ENCODE assay signal across 18 cellular contexts in the genomic region with DNA sequence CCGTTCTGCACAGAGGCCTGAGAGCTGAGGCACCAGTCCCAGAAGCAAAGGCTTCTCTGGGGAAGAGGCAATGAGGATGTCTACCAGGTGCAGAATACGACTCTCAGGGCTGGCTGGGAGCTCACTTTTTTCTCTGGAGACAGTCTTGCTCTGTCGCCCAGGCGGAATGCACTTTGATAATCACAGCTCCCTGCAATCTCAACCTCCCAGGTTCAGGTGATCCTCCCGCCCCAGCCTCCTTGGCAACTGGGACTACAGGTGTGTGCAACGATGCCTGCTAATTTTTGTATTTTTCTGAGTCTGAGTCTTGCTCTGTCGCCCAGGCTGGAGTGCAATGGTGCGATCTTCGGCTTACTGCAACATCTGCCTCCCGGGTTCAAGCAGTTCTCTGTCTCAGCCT. TPM values are rescaled to one million over a fixed set of nuclear protein-coding genes. Genes with fewer than 3 reads are reported as not detected.
DNase-seq lines count a peak whose midpoint lies in the region; ATAC-seq, FAIRE-seq and TF ChIP-seq lines count a peak whose summit lies in the region.
"Had no signal": no experiment of that assay in that cellular context is flagged by ENCODE, and none has a peak within 500 bp of the region (broad histone marks: within the 10 kb centered on the region; RNA-seq: fewer than 3 reads in every experiment).

No MANE protein-coding gene starts in this region.

- no peaks in the 10 kb centered on the region for H3K9me2 ChIP-seq in Karpas-422 (replicated peaks; ENCODE audit: insufficient read depth, low read length)

- H3K4me3 ChIP-seq in Karpas-422 (ENCODE audit: low read length) (no peak overlapping the region), endothelial cell of umbilical vein (replicated peaks in 1 of 3; ENCODE audit: insufficient read depth in 1 of 3, low read depth in 1 of 3, low read length in 3 of 3) (no peak overlapping the region)

- dilution Hi-C loops in endothelial cell of umbilical vein (cut with MboI; ENCODE audit: extremely low pct_ligation_motif_present, low sequenced_read_pairs): no loop called here

- H4K20me1 ChIP-seq in Karpas-422 (ENCODE audit: insufficient read depth, low read depth, low read length): peaks cover 59% of the 10 kb centered on the region
- no peaks in the 10 kb centered on the region for H4K20me1 ChIP-seq in endothelial cell of umbilical vein (replicated peaks; ENCODE audit: control insufficient read depth, extremely low read depth, insufficient read depth, low read length)

- H3K27ac ChIP-seq in Karpas-422 (ENCODE audit: low read length) (no peak overlapping the region), endothelial cell of umbilical vein (ENCODE audit: insufficient read depth, low read depth, low read length) (no peak overlapping the region)

- no TSS peak for BruUV-seq in endothelial cell of umbilical vein (replicated peaks; lab: Mats Ljungman, UMichigan)

- peaks cover 33% of the 10 kb centered on the region for H3K79me2 ChIP-seq in Karpas-422 (ENCODE audit: low read length)
- peaks cover 12% of the 10 kb centered on the region for H3K79me2 ChIP-seq in endothelial cell of umbilical vein (ENCODE audit: control insufficient read depth, insufficient read depth, low read length)

- H3K27me3 ChIP-seq in Karpas-422 (ENCODE audit: low read length) (no peaks in the 10 kb centered on the region), endothelial cell of umbilical vein (ENCODE audit: control insufficient read depth in 2 of 2, insufficient read depth in 2 of 2, low read length in 2 of 2) (no peaks in the 10 kb centered on the region)

- peaks cover 3% of the 10 kb centered on the region; the same call in 1 of the 2 replicates for H3K4me1 ChIP-seq in Karpas-422 (ENCODE audit: low read length)
- H3K4me1 ChIP-seq in endothelial cell of umbilical vein (ENCODE audit: control insufficient read depth, extremely low read depth, insufficient read depth, low read length): no peaks in the 10 kb centered on the region

- POLR2A ChIA-PET in endothelial cell of umbilical vein (lab: Charles Lee): no interaction called here

- no peak overlapping the region for H3K9ac ChIP-seq in Karpas-422 (ENCODE audit: low read length)
- no peak overlapping the region for H3K9ac ChIP-seq in endothelial cell of umbilical vein (replicated peaks; ENCODE audit: extremely low read depth, insufficient read depth, low read length)

- ATAC-seq in HG03469 (IDR thresholded peaks at IDR 0.05; ENCODE audit: unreplicated experiment) (no peak), GM21723 (IDR thresholded peaks at IDR 0.05; ENCODE audit: unreplicated experiment) (no peak)
- ATAC-seq: HepG2 had no signal

- H3K4me2 ChIP-seq in Karpas-422 (ENCODE audit: low read depth, low read length, poor library complexity, severe bottlenecking) (no peak overlapping the region), endothelial cell of umbilical vein (ENCODE audit: insufficient read depth, low read length) (no peak overlapping the region)

- no peak for TF ChIP-seq POLR2A in endothelial cell of umbilical vein (IDR thresholded peaks at IDR 0.05; ENCODE audit: low read depth, low read length)

- FAIRE-seq in endothelial cell of umbilical vein (lab: Jason Lieb, UNC) (peak; percentile 68), frontal cortex (lab: Jason Lieb, UNC) (no peak)
- FAIRE-seq: GM12891, HepG2 had no signal

- H3K9me1 ChIP-seq in endothelial cell of umbilical vein (replicated peaks; ENCODE audit: control insufficient read depth, extremely low read depth, insufficient read depth, low read length): no peaks in the 10 kb centered on the region

- CTCF ChIA-PET in endothelial cell of umbilical vein (lab: Charles Lee): no interaction called here

- H2AFZ ChIP-seq in Karpas-422 (ENCODE audit: low read length) (no peak overlapping the region), endothelial cell of umbilical vein (ENCODE audit: low read depth, low read length) (no peak overlapping the region)

- H3K9me3 ChIP-seq in Karpas-422 (ENCODE audit: low read length) (no peaks in the 10 kb centered on the region), endothelial cell of umbilical vein (replicated peaks; ENCODE audit: control insufficient read depth, insufficient read depth, low read length) (no peaks in the 10 kb centered on the region)

- TF ChIP-seq CTCF in endothelial cell of umbilical vein (IDR thresholded peaks at IDR 0.05; ENCODE audit: extremely low read depth in 1 of 2, insufficient read depth in 1 of 2, low read depth in 1 of 2, low read length in 2 of 2): no peak

- H3K36me3 ChIP-seq in Karpas-422 (ENCODE audit: insufficient read depth, low read length): peaks cover 30% of the 10 kb centered on the region
- H3K36me3 ChIP-seq in endothelial cell of umbilical vein (ENCODE audit: control insufficient read depth in 2 of 2, extremely low read depth in 1 of 2, insufficient read depth in 2 of 2, low read length in 2 of 2): peaks cover 2 to 42% of the 10 kb centered on the region in 2 experiments

- intact Hi-C loops in endothelial cell of umbilical vein (cut with micrococcal nuclease): no loop called here

- DNase-seq in DMS79 (lab: John Stamatoyannopoulos, UW): peak; percentile 32
- peak; percentile 51 for DNase-seq in Karpas-422
- DNase-seq in endothelial cell of umbilical vein (ENCODE audit: low read depth, low spot score): no peak
- DNase-seq in activated naive CD4-positive, alpha-beta T cell treated with anti-CD3 and anti-CD28 coated beads, Interleukin-2, amount 50 U/mL, for 16 hours: no peak
- DNase-seq in frontal cortex (ENCODE audit: low spot score in 2 of 2): no peak
- DNase-seq: AML-193; CD4-positive, CD25-positive, alpha-beta regulatory T cell; COR-L47; GOT3; KG1; NCI-H1417 treated with DMSO at 0.1 percent for 48 hours; NCI-H187 treated with DMSO at 0.1 percent for 48 hours; NCI-H226; NCI-H524 treated with DMSO at 0.1 percent for 48 hours had no signal

TF ChIP-seq in endothelial cell of umbilical vein, 7 proteins besides CTCF, POLR2A, EP300 and RAD21:
- TF ChIP-seq EZH2 (IDR thresholded peaks at IDR 0.05; ENCODE audit: borderline replicate concordance, low read depth, low read length, severe bottlenecking): no peak
- no peak for TF ChIP-seq MYC (IDR thresholded peaks at IDR 0.05; ENCODE audit: low read depth, low read length)
- TF ChIP-seq, protein P1, sequence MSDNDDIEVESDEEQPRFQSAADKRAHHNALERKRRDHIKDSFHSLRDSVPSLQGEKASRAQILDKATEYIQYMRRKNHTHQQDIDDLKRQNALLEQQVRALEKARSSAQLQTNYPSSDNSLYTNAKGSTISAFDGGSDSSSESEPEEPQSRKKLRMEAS (IDR thresholded peaks at IDR 0.05; ENCODE audit: insufficient read depth, insufficient read length): no peak
- TF ChIP-seq JUN (IDR thresholded peaks at IDR 0.05; ENCODE audit: borderline replicate concordance, insufficient read depth, insufficient read length, low read depth): no peak
- TF ChIP-seq FOS (IDR thresholded peaks at IDR 0.05; ENCODE audit: borderline replicate concordance, insufficient read depth, low read length): no peak
- TF ChIP-seq GATA2 (IDR thresholded peaks at IDR 0.05; ENCODE audit: insufficient read depth, insufficient read length, low read depth, low read length): no peak
- TF ChIP-seq POLR2AphosphoS5 (IDR thresholded peaks at IDR 0.05; ENCODE audit: insufficient read depth, low read depth, low read length): no peak

RNA-seq across cellular contexts. Expression of a gene that starts 17.6 kb away (rescaled TPM):
- 44.3 and 80.3 TPM in 2 replicates for total RNA-seq in Karpas-422 (2014; rRNA removed; shearing (Covaris generic); ENCODE audit: low replicate concordance)
- total RNA-seq in endothelial cell of umbilical vein: 76.1 and 88.8 TPM in 2 replicates
- 68.5 and 73.6 TPM in 2 replicates for polyA plus RNA-seq in endothelial cell of umbilical vein
- 58.8 and 63.2 TPM in 2 replicates for polyA plus RNA-seq in endothelial cell of umbilical vein (2011; cell fraction: cytosol; rRNA removed)
- 178 and 182 TPM in 2 replicates for polyA plus RNA-seq in endothelial cell of umbilical vein (2011; cell fraction: nucleus; rRNA removed)
- polyA plus RNA-seq in endothelial cell of umbilical vein (2012): 41.1 and 47.0 TPM in 2 replicates
- polyA minus RNA-seq in endothelial cell of umbilical vein: 40.6 and 59.4 TPM in 2 replicates
- polyA minus RNA-seq in endothelial cell of umbilical vein (2011; cell fraction: cytosol; rRNA and poly(A)+ RNA removed): 37.3 TPM
- polyA minus RNA-seq in endothelial cell of umbilical vein (2011; cell fraction: nucleus; rRNA and poly(A)+ RNA removed): 20.5 and 33.4 TPM in 2 replicates
- 23.2 TPM for total RNA-seq in frontal cortex

RNA-seq across cellular contexts. Expression of a gene that starts 36.6 kb away (rescaled TPM):
- total RNA-seq in Karpas-422 (2014; rRNA removed; shearing (Covaris generic); ENCODE audit: low replicate concordance): 26.2 and 39.6 TPM in 2 replicates
- total RNA-seq in endothelial cell of umbilical vein: 50.4 and 53.6 TPM in 2 replicates
- 30.7 and 33.5 TPM in 2 replicates for polyA plus RNA-seq in endothelial cell of umbilical vein
- 11.1 and 14.3 TPM in 2 replicates for polyA plus RNA-seq in endothelial cell of umbilical vein (2011; cell fraction: cytosol; rRNA removed)
- polyA plus RNA-seq in endothelial cell of umbilical vein (2011; cell fraction: nucleus; rRNA removed): 189 and 237 TPM in 2 replicates
- polyA plus RNA-seq in endothelial cell of umbilical vein (2012): 31.0 and 31.9 TPM in 2 replicates
- polyA minus RNA-seq in endothelial cell of umbilical vein: 13.8 and 27.1 TPM in 2 replicates
- 58.4 TPM for polyA minus RNA-seq in endothelial cell of umbilical vein (2011; cell fraction: cytosol; rRNA and poly(A)+ RNA removed)
- polyA minus RNA-seq in endothelial cell of umbilical vein (2011; cell fraction: nucleus; rRNA and poly(A)+ RNA removed): 44.9 and 73.1 TPM in 2 replicates
- total RNA-seq in frontal cortex: 18.3 TPM

Comparison
In these comparisons a context has a peak if more than half of its experiments do, and no peak if none do; other contexts are left out.
1. DNase-seq: peak in DMS79 (single experiment) and Karpas-422 (single experiment); none in endothelial cell of umbilical vein (single experiment), activated naive CD4-positive, alpha-beta T cell treated with anti-CD3 and anti-CD28 coated beads, Interleukin-2, amount 50 U/mL, for 16 hours (single experiment) and frontal cortex (0 of 2).